In the genomic region with DNA sequence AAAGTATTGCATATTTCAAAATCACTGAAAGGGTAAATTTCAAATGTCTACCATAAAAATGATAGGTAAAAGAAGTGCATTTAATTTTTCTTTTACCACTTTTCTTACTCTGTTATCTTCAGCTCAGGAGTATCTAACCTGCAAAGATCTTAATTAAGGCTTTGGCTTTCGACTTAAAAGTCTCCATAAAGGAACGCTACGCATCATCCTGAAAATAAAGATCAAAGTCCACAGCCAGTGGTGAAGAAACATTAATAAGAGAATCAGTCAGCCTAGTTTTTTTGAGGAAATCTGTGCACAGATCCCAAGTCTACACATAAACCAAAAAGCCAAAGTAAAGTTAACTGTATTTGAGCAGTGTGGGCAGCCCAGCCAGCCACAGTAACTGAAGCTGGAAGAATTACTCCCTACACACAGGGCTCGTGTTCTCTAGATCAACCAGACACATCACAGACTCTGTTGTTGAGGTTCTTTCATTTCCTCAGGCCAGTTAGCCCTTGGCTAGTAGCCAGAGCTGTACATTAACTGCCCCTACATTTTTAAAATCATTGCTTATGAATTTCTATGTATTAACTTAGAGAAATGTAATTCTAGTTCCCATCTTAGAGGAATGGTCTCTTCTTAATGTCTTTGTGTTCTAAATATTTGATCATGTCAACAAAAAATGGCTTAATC, we compare ENCODE assay signal across 8 cellular contexts. TPM values are rescaled to one million over a fixed set of nuclear protein-coding genes. Genes with fewer than 3 reads are reported as not detected.
DNase-seq lines count a peak whose midpoint lies in the region; ATAC-seq, FAIRE-seq and TF ChIP-seq lines count a peak whose summit lies in the region.
"Had no signal": no experiment of that assay in that cellular context is flagged by ENCODE, and none has a peak within 500 bp of the region (broad histone marks: within the 10 kb centered on the region; RNA-seq: fewer than 3 reads in every experiment).

No MANE protein-coding gene starts in this region.

- intact Hi-C loops in psoas muscle (cut with DNase I) = loop anchor here in 1 of 2 donors (5.0 kb wide), 1 partner anchor 72 kb away; no protein-coding TSS in a partner anchor

- peak overlapping the region; percentile 89; the same call in 1 of the 2 replicates for H3K4me2 ChIP-seq in OCI-LY1 (ENCODE audit: low read length)

- H3K27me3 ChIP-seq in OCI-LY1 (ENCODE audit: insufficient read depth, low read length) = no peaks in the 10 kb centered on the region
- H3K27me3 ChIP-seq in endocrine pancreas (ENCODE audit: control insufficient read depth, insufficient read depth, low read length) = no peaks in the 10 kb centered on the region
- no peaks in the 10 kb centered on the region for H3K27me3 ChIP-seq in psoas muscle (ENCODE audit: insufficient read depth in 3 of 3, low read length in 2 of 3)

- no peaks in the 10 kb centered on the region for H3F3A ChIP-seq in OCI-LY1 (ENCODE audit: insufficient read depth, low read length)

- DNase-seq in psoas muscle (no peak), HTR-8/SVneo (ENCODE audit: insufficient read length, low spot score) (no peak), C1 segment of cervical spinal cord (lab: John Stamatoyannopoulos, UW) (no peak), substantia nigra (lab: John Stamatoyannopoulos, UW) (no peak)

- no peaks in the 10 kb centered on the region for H3K79me2 ChIP-seq in OCI-LY1 (ENCODE audit: insufficient read depth, low read length)

- no peaks in the 10 kb centered on the region for H4K20me1 ChIP-seq in OCI-LY1 (ENCODE audit: insufficient read depth, low read length)

- peaks cover 33% of the 10 kb centered on the region for H3K4me1 ChIP-seq in ES-I3 (ENCODE audit: insufficient read depth, low read length)
- peaks cover 8% of the 10 kb centered on the region for H3K4me1 ChIP-seq in OCI-LY1 (ENCODE audit: insufficient read depth, low read length, severe bottlenecking)
- no peaks in the 10 kb centered on the region for H3K4me1 ChIP-seq in endocrine pancreas (ENCODE audit: control insufficient read depth, insufficient read depth, low read length)
- peaks cover 55% of the 10 kb centered on the region for H3K4me1 ChIP-seq in psoas muscle

- WGBS in psoas muscle, 3 donors = 57 to 66% (median 58%) methylated on average over 4 of the region's 4 CpGs

- H3K36me3 ChIP-seq in ES-I3 (ENCODE audit: insufficient read depth, low read length) = no peaks in the 10 kb centered on the region
- H3K36me3 ChIP-seq in OCI-LY1 (ENCODE audit: insufficient read depth, low read length) = no peaks in the 10 kb centered on the region
- H3K36me3 ChIP-seq in endocrine pancreas (ENCODE audit: control insufficient read depth, insufficient read depth, low read length) = no peaks in the 10 kb centered on the region
- peaks cover 0 to 9% of the 10 kb centered on the region in 2 donors for H3K36me3 ChIP-seq in psoas muscle (ENCODE audit: insufficient read depth in 1 of 2, low read depth in 1 of 2)

- no peaks in the 10 kb centered on the region for H3K9me2 ChIP-seq in OCI-LY1 (ENCODE audit: low read depth, low read length)

- H3K4me3 ChIP-seq in OCI-LY1 (ENCODE audit: low read depth, low read length, poor library complexity, severe bottlenecking) (peak overlapping the region; percentile 56), endocrine pancreas (ENCODE audit: control insufficient read depth, insufficient read depth, low read length) (peak overlapping the region; percentile 24), psoas muscle (peak overlapping the region; percentile 58)

- TF ChIP-seq CTCF in OCI-LY1 (IDR thresholded peaks at IDR 0.05; ENCODE audit: low read length) = no peak
- TF ChIP-seq CTCF in psoas muscle (IDR thresholded peaks at IDR 0.05) = no peak

- H3K9ac ChIP-seq in ES-I3 (ENCODE audit: low read depth, low read length) = peak overlapping the region; percentile 37; the same call in 1 of the 2 replicates
- peak overlapping the region; percentile 53; the same call in 1 of the 2 replicates for H3K9ac ChIP-seq in OCI-LY1 (ENCODE audit: low read length)
- no peak overlapping the region for H3K9ac ChIP-seq in endocrine pancreas (ENCODE audit: control insufficient read depth, insufficient read depth, low read length)

- no peak for FAIRE-seq in HTR-8/SVneo (lab: Jason Lieb, UNC)

- no peaks in the 10 kb centered on the region for H3K9me3 ChIP-seq in ES-I3 (ENCODE audit: control insufficient read depth, insufficient read depth, low read length)
- H3K9me3 ChIP-seq in OCI-LY1 (ENCODE audit: low read length) = peaks cover 4% of the 10 kb centered on the region; the same call in 1 of the 2 replicates
- no peaks in the 10 kb centered on the region for H3K9me3 ChIP-seq in endocrine pancreas (ENCODE audit: control insufficient read depth, low read length)
- H3K9me3 ChIP-seq in psoas muscle = no peaks in the 10 kb centered on the region

- no peak for ATAC-seq in psoas muscle

- H3K27ac ChIP-seq in OCI-LY1 (ENCODE audit: low read depth, low read length, poor library complexity, severe bottlenecking) = no peak overlapping the region
- H3K27ac ChIP-seq in psoas muscle = peak overlapping the region; percentile 94
- H3K27ac ChIP-seq in substantia nigra (ENCODE audit: low read depth, low read length, poor library complexity, severe bottlenecking) = no peak overlapping the region

- H2AFZ ChIP-seq in OCI-LY1 (ENCODE audit: low read length) = no peak overlapping the region

RNA-seq across cellular contexts. Expression of gene LRRC2, which starts 6.9 kb away (rescaled TPM):
- total RNA-seq in psoas muscle = 100 to 1,000 TPM in 1 of 4 donors, 10 to 100 TPM in 3; 65.1 to 160 (median 95.6) TPM
- polyA plus RNA-seq in psoas muscle = 10 to 100 TPM in 2 of 3 donors, 1 to 10 TPM in 1; 8.3 to 60.3 (median 57.9) TPM

RNA-seq across cellular contexts. Expression of gene FAM240A, which starts 53.2 kb away (rescaled TPM):
- total RNA-seq in psoas muscle = under 1 TPM in 1 of 4 donors, not detected in 3; 0.96 TPM
- under 1 TPM; 0.01 to 0.14 (median 0.04) TPM for polyA plus RNA-seq in psoas muscle
- total RNA-seq: mammary epithelial cell had no signal
- polyA plus RNA-seq: mammary epithelial cell had no signal
